19 cellular contexts compared by ENCODE assay signal in the genomic region with DNA sequence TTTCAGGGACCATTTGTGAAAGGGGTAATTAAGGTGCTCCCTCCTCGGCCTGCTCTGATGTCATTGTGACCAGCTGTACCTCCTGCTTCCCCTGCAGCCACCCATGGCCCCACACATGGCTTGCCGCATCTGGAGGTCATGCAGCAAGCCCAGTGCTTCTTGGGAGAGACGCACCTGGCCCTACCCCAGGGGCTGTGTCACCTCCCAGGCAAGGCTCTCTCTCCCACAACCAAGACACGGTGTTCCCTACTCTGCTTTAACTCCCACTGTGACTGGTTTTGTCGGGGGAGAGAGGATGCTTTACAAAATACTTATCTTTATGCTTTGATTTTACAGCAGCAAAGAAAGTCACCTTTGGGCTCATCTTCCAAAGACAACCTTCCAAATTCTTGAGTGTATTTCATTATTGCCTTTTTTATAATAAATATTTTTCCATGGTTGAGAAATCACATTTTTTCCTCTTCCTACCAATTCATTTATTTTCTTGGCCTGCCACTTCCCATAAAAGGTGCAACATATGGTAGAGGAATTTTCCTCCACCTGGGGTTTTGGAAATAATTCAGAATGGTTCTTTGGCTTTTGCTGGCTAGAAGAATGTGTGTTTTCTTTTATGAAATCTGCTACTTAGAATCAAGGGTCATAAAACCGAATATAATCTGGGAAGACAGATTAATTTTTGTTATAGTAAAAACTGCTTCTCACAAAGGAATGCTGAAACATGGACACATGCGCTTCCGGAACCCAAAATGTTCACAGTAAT. TPM values are rescaled to one million over a fixed set of nuclear protein-coding genes. Genes with fewer than 3 reads are reported as not detected.
DNase-seq lines count a peak whose midpoint lies in the region; ATAC-seq, FAIRE-seq and TF ChIP-seq lines count a peak whose summit lies in the region.
"Had no signal": no experiment of that assay in that cellular context is flagged by ENCODE, and none has a peak within 500 bp of the region (broad histone marks: within the 10 kb centered on the region; RNA-seq: fewer than 3 reads in every experiment).

No MANE protein-coding gene starts in this region.

- no peak overlapping the region for H3K23ac ChIP-seq in neuronal stem cell (ENCODE audit: low read depth, low read length, poor library complexity)

- peaks cover 40% of the 10 kb centered on the region for H3K4me1 Mint-ChIP-seq in activated CD8-positive, alpha-beta T cell treated with anti-CD3 and anti-CD28 coated beads, Interleukin-2, amount 10 ng/mL, durations not matched to agents 7 days and 5 days (ENCODE audit: low read depth)
- H3K4me1 Mint-ChIP-seq in activated CD8-positive, alpha-beta T cell treated with anti-CD3 and anti-CD28 coated beads for 36 hours (ENCODE audit: low read depth): peaks cover 38% of the 10 kb centered on the region
- H3K4me1 Mint-ChIP-seq in activated naive CD4-positive, alpha-beta T cell treated with anti-CD3 and anti-CD28 coated beads, Interleukin-2, amount 10 ng/mL, durations not matched to agents 7 days and 5 days: peaks cover 47% of the 10 kb centered on the region

- no peak overlapping the region for H3K4ac ChIP-seq in neuronal stem cell (ENCODE audit: low read length)

- H3K36me3 ChIP-seq in neuronal stem cell (replicated peaks in 1 of 2; ENCODE audit: control insufficient read depth in 2 of 2, insufficient read depth in 2 of 2, low read length in 2 of 2): no peaks in the 10 kb centered on the region
- H3K36me3 ChIP-seq: BLaER1, HAP-1 had no signal

- peak overlapping the region; percentile 60 for H3K27ac Mint-ChIP-seq in activated CD8-positive, alpha-beta T cell treated with anti-CD3 and anti-CD28 coated beads, Interleukin-2, amount 10 ng/mL, durations not matched to agents 7 days and 5 days
- no peak overlapping the region for H3K27ac Mint-ChIP-seq in activated CD8-positive, alpha-beta T cell treated with anti-CD3 and anti-CD28 coated beads for 36 hours
- H3K27ac Mint-ChIP-seq in activated naive CD4-positive, alpha-beta T cell treated with anti-CD3 and anti-CD28 coated beads, Interleukin-2, amount 10 ng/mL, durations not matched to agents 7 days and 5 days: no peak overlapping the region
- H3K27ac Mint-ChIP-seq: CD14-positive monocyte had no signal

- no peak overlapping the region for H3K4me2 ChIP-seq in neuronal stem cell (ENCODE audit: insufficient read depth, low read length, poor library complexity, severe bottlenecking)
- H3K4me2 ChIP-seq: BLaER1 had no signal

- H3K4me3 Mint-ChIP-seq in activated CD8-positive, alpha-beta T cell treated with anti-CD3 and anti-CD28 coated beads, Interleukin-2, amount 10 ng/mL, durations not matched to agents 7 days and 5 days: no peak overlapping the region
- H3K4me3 Mint-ChIP-seq in activated CD8-positive, alpha-beta T cell treated with anti-CD3 and anti-CD28 coated beads for 36 hours: no peak overlapping the region
- H3K4me3 Mint-ChIP-seq in activated naive CD4-positive, alpha-beta T cell treated with anti-CD3 and anti-CD28 coated beads, Interleukin-2, amount 10 ng/mL, durations not matched to agents 7 days and 5 days: no peak overlapping the region
- H3K4me3 Mint-ChIP-seq: CD14-positive monocyte; CD4-positive, alpha-beta memory T cell had no signal

- no peaks in the 10 kb centered on the region for H3K79me1 ChIP-seq in neuronal stem cell (ENCODE audit: low read depth, low read length)

- FAIRE-seq in RCC 7860 (lab: Jason Lieb, UNC): no peak
- FAIRE-seq: G401.6, GM12891, GM18507 had no signal

- no peak for DNase-seq in activated CD8-positive, alpha-beta T cell treated with anti-CD3 and anti-CD28 coated beads, Interleukin-2, amount 10 ng/mL, durations not matched to agents 7 days and 5 days
- no peak for DNase-seq in activated CD8-positive, alpha-beta T cell treated with anti-CD3 and anti-CD28 coated beads for 36 hours
- peak; percentile 73 for DNase-seq in cerebellum (ENCODE audit: low spot score)
- DNase-seq in neuronal stem cell (ENCODE audit: low spot score): no peak
- DNase-seq in RCC 7860 (ENCODE audit: low spot score): no peak
- no peak for DNase-seq in stimulated activated CD4-positive, alpha-beta T cell treated with anti-CD3 and anti-CD28 coated beads, Interleukin-2, amount 100 ng/mL, for 24 hours
- DNase-seq in activated naive CD4-positive, alpha-beta T cell treated with anti-CD3 and anti-CD28 coated beads, Interleukin-2, amount 10 ng/mL, durations not matched to agents 7 days and 5 days: no peak
- DNase-seq: 8988T; CD4-positive, alpha-beta memory T cell; DMS53; DND-41; EL; GM23248 had no signal

- peaks cover 0 to 6% (median 0%) of the 10 kb centered on the region in 3 experiments for H3K27me3 ChIP-seq in neuronal stem cell (ENCODE audit: control insufficient read depth in 3 of 3, insufficient read depth in 3 of 3, low read depth in 1 of 3, low read length in 3 of 3)
- H3K27me3 ChIP-seq: BLaER1 had no signal

- peaks cover 2% of the 10 kb centered on the region for H3K36me3 Mint-ChIP-seq in activated CD8-positive, alpha-beta T cell treated with anti-CD3 and anti-CD28 coated beads, Interleukin-2, amount 10 ng/mL, durations not matched to agents 7 days and 5 days (ENCODE audit: low read depth)
- H3K36me3 Mint-ChIP-seq in activated CD8-positive, alpha-beta T cell treated with anti-CD3 and anti-CD28 coated beads for 36 hours (ENCODE audit: low read depth): peaks cover 3% of the 10 kb centered on the region
- peaks cover 9% of the 10 kb centered on the region for H3K36me3 Mint-ChIP-seq in activated naive CD4-positive, alpha-beta T cell treated with anti-CD3 and anti-CD28 coated beads, Interleukin-2, amount 10 ng/mL, durations not matched to agents 7 days and 5 days
- H3K36me3 Mint-ChIP-seq: CD14-positive monocyte; CD4-positive, alpha-beta memory T cell had no signal

- no peak overlapping the region for H2BK5ac ChIP-seq in neuronal stem cell (ENCODE audit: low read length)

- no peak overlapping the region for H2BK15ac ChIP-seq in neuronal stem cell (ENCODE audit: low read length)

- no peak overlapping the region for H3K4me3 ChIP-seq in neuronal stem cell (ENCODE audit: low read length in 2 of 2)
- H3K4me3 ChIP-seq: BLaER1, GM23248, HAP-1 had no signal

- H3K9me3 ChIP-seq in neuronal stem cell (replicated peaks in 1 of 2; ENCODE audit: control insufficient read depth in 2 of 2, insufficient read depth in 1 of 2, low read depth in 1 of 2, low read length in 2 of 2): no peaks in the 10 kb centered on the region
- H3K9me3 ChIP-seq: BLaER1, HAP-1 had no signal

- ATAC-seq in activated CD8-positive, alpha-beta T cell treated with anti-CD3 and anti-CD28 coated beads, Interleukin-2, amount 10 ng/mL, durations not matched to agents 7 days and 5 days: no peak
- ATAC-seq in activated CD8-positive, alpha-beta T cell treated with anti-CD3 and anti-CD28 coated beads for 36 hours: no peak

- no peaks in the 10 kb centered on the region for H3K4me1 ChIP-seq in neuronal stem cell (ENCODE audit: control insufficient read depth in 2 of 2, insufficient read depth in 1 of 2, low read depth in 1 of 2, low read length in 2 of 2)
- H3K4me1 ChIP-seq: HAP-1 had no signal

- no peak overlapping the region for H3K18ac ChIP-seq in neuronal stem cell (ENCODE audit: low read length)

- WGBS in neuronal stem cell (ENCODE audit: extremely low coverage in 2 of 2, insufficient read length in 2 of 2, insufficient replicate concordance in 1 of 2), 2 donors: no CpG with 5 or more reads among the region's 8 CpGs

- POLR2A ChIA-PET in activated CD8-positive, alpha-beta T cell treated with anti-CD3 and anti-CD28 coated beads, Interleukin-2, amount 10 ng/mL, durations not matched to agents 7 days and 5 days (lab: Charles Lee): no interaction called here
- POLR2A ChIA-PET in activated CD8-positive, alpha-beta T cell treated with anti-CD3 and anti-CD28 coated beads for 36 hours (lab: Charles Lee): interaction anchor here (0.9 kb wide), 1 partner anchor 13 kb away, joined by 3 read pairs; no protein-coding TSS in a partner anchor

- H3K27me3 Mint-ChIP-seq in activated CD8-positive, alpha-beta T cell treated with anti-CD3 and anti-CD28 coated beads, Interleukin-2, amount 10 ng/mL, durations not matched to agents 7 days and 5 days (ENCODE audit: low read depth): no peaks in the 10 kb centered on the region
- H3K27me3 Mint-ChIP-seq in activated CD8-positive, alpha-beta T cell treated with anti-CD3 and anti-CD28 coated beads for 36 hours: no peaks in the 10 kb centered on the region
- H3K27me3 Mint-ChIP-seq in activated naive CD4-positive, alpha-beta T cell treated with anti-CD3 and anti-CD28 coated beads, Interleukin-2, amount 10 ng/mL, durations not matched to agents 7 days and 5 days: peaks cover 23% of the 10 kb centered on the region
- H3K27me3 Mint-ChIP-seq: CD4-positive, alpha-beta memory T cell had no signal

- CTCF ChIA-PET in activated CD8-positive, alpha-beta T cell treated with anti-CD3 and anti-CD28 coated beads, Interleukin-2, amount 10 ng/mL, durations not matched to agents 7 days and 5 days (lab: Charles Lee): no interaction called here
- CTCF ChIA-PET in activated CD8-positive, alpha-beta T cell treated with anti-CD3 and anti-CD28 coated beads for 36 hours (lab: Charles Lee): interaction anchor here (1.1 kb wide), 1 partner anchor 344 kb away, joined by 3 read pairs; no protein-coding TSS in a partner anchor
- CTCF ChIA-PET in activated naive CD4-positive, alpha-beta T cell treated with anti-CD3 and anti-CD28 coated beads, Interleukin-2, amount 10 ng/mL, durations not matched to agents 7 days and 5 days (lab: Charles Lee): no interaction called here

- no peak overlapping the region for H2AK5ac ChIP-seq in neuronal stem cell (ENCODE audit: low read depth, low read length)

- no peak for TF ChIP-seq CTCF in activated CD8-positive, alpha-beta T cell treated with anti-CD3 and anti-CD28 coated beads for 36 hours (IDR thresholded peaks at IDR 0.05)

- H4K8ac ChIP-seq in neuronal stem cell (ENCODE audit: low read depth, low read length): no peak overlapping the region

- intact Hi-C loops in activated CD8-positive, alpha-beta T cell treated with anti-CD3 and anti-CD28 coated beads for 36 hours (cut with micrococcal nuclease): loop anchor here (5.0 kb wide), 1 partner anchor 343 kb away; no protein-coding TSS in a partner anchor

- H3K9me3 Mint-ChIP-seq in activated CD8-positive, alpha-beta T cell treated with anti-CD3 and anti-CD28 coated beads, Interleukin-2, amount 10 ng/mL, durations not matched to agents 7 days and 5 days (ENCODE audit: insufficient read depth): peaks cover 6% of the 10 kb centered on the region
- H3K9me3 Mint-ChIP-seq in activated CD8-positive, alpha-beta T cell treated with anti-CD3 and anti-CD28 coated beads for 36 hours: no peaks in the 10 kb centered on the region
- peaks cover 2% of the 10 kb centered on the region for H3K9me3 Mint-ChIP-seq in activated naive CD4-positive, alpha-beta T cell treated with anti-CD3 and anti-CD28 coated beads, Interleukin-2, amount 10 ng/mL, durations not matched to agents 7 days and 5 days
- H3K9me3 Mint-ChIP-seq: CD4-positive, alpha-beta memory T cell had no signal

- no peak overlapping the region for H2BK12ac ChIP-seq in neuronal stem cell (ENCODE audit: low read length)

- H3K14ac ChIP-seq in neuronal stem cell (ENCODE audit: low read length): no peak overlapping the region

- H3K27ac ChIP-seq in neuronal stem cell (replicated peaks; ENCODE audit: low read length): no peak overlapping the region
- H3K27ac ChIP-seq: BLaER1, GM23248 had no signal

- no peak overlapping the region for H4K91ac ChIP-seq in neuronal stem cell (ENCODE audit: low read depth, low read length, poor library complexity)

- H2AFZ ChIP-seq in neuronal stem cell (ENCODE audit: low read length): no peak overlapping the region
- H2AFZ ChIP-seq: GM23248 had no signal

- H2BK120ac ChIP-seq in neuronal stem cell (ENCODE audit: low read depth, low read length): no peak overlapping the region

- peak overlapping the region; percentile 24 for H3K9ac ChIP-seq in neuronal stem cell (ENCODE audit: low read depth, low read length, poor library complexity)
- H3K9ac ChIP-seq: BLaER1, GM23248 had no signal

RNA-seq across cellular contexts. Expression of a gene that starts 53.8 kb away (rescaled TPM):
- total RNA-seq in activated CD8-positive, alpha-beta T cell treated with anti-CD3 and anti-CD28 coated beads, Interleukin-2, amount 10 ng/mL, durations not matched to agents 7 days and 5 days: 1 to 10 TPM; 8.7 to 9.7 TPM
- total RNA-seq in activated CD8-positive, alpha-beta T cell treated with anti-CD3 and anti-CD28 coated beads for 36 hours: 10 to 100 TPM; 11.9 to 12.0 TPM
- 16.2 TPM for total RNA-seq in cerebellum
- 21.8 TPM for polyA plus RNA-seq in neuronal stem cell (2013, experiment 1 of 2)
- 21.6 TPM for polyA plus RNA-seq in neuronal stem cell (2013, experiment 2 of 2)
